8 cellular contexts compared by ENCODE assay signal in the genomic region with DNA sequence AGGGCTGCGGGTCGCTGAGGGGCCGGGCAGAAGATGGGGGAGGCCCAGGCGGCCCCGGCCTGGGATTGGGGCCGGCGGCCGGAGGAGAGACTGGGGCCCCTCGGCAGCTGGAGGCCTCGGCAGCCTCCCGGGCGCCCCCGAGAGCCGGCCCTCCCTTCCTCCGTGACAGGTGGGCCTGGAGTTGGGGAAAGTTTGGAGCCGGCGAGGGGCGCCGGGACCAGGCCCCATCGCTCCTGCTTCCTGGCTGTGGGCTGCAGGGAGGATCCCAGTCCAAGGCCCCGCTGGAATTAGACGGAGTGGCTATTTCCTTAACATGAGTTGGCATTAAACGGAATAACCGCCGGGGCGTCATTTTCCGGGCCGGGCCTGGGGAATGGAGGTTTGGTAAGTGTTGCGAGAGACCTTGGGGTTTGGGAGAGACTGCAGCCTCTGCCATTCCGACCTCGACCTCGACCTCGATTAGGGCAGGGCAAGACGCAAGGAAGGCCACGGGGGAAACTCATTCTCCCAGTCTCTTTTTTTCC. TPM values are rescaled to one million over a fixed set of nuclear protein-coding genes. Genes with fewer than 3 reads are reported as not detected.
DNase-seq lines count a peak whose midpoint lies in the region; ATAC-seq and TF ChIP-seq lines count a peak whose summit lies in the region.
"Not testable (repeated sequence)": the region's sequence is repeated elsewhere in the genome, so short reads cannot be mapped to it uniquely, and the experiment has no call there.

No MANE protein-coding gene starts in this region.

- not testable (repeated sequence) for TF ChIP-seq CTCF in 22Rv1 (IDR thresholded peaks at IDR 0.05); lower lobe of right lung (IDR thresholded peaks at IDR 0.05); spleen (IDR thresholded peaks at IDR 0.05 in 8 of 11, conservative IDR thresholded peaks at IDR 0.05 in 3 of 11)

- H3K9ac ChIP-seq in HUES6 (ENCODE audit: low read length) (peak overlapping the region; percentile 91), SK-N-MC (ENCODE audit: insufficient read length) (peak overlapping the region; percentile 93)

- H3K27ac ChIP-seq in 22Rv1: peak overlapping the region; percentile 85
- H3K27ac ChIP-seq in HUES6 (ENCODE audit: low read depth, low read length): not testable (repeated sequence)
- peak overlapping the region; percentile 75 for H3K27ac ChIP-seq in SK-N-MC
- H3K27ac ChIP-seq in lower lobe of right lung: peak overlapping the region; percentile 94
- H3K27ac ChIP-seq in spleen: peak overlapping the region; percentile 91 to 99 (median 98)

- H3K4me3 ChIP-seq in HUES6 (ENCODE audit: low read depth, low read length) (peak overlapping the region; percentile 71), SK-N-MC (peak overlapping the region; percentile 79), lower lobe of right lung (peak overlapping the region; percentile 68), spleen (peak overlapping the region; percentile 52 to 89 (median 60))

- peak; percentile 16 for ATAC-seq in GM18868 (IDR thresholded peaks at IDR 0.05; ENCODE audit: unreplicated experiment)
- peak; percentile 30 to 48 for ATAC-seq in lower lobe of right lung

- not testable (repeated sequence) for DNase-seq in SK-N-MC (ENCODE audit: low read depth, low spot score)
- DNase-seq in activated gamma-delta T cell treated with Interleukin-2 at 50 U/mL for 16 hours (peak; percentile 16), erythroblast (lab: John Stamatoyannopoulos, UW) (peak; percentile 69 to 79), lower lobe of right lung (peak; percentile 66), spleen (peak; percentile 89)

- intact Hi-C loops in lower lobe of right lung (cut with DNase I); spleen (cut with DNase I; ENCODE audit: low total_unique reads): not testable (repeated sequence)

- not testable (repeated sequence) for TF ChIP-seq POLR2A in erythroblast (IDR thresholded peaks at IDR 0.05; ENCODE audit: low read length); spleen (IDR thresholded peaks at IDR 0.05)

- H3K27me3 ChIP-seq in HUES6 (ENCODE audit: control insufficient read depth, insufficient read depth, low read length); lower lobe of right lung (ENCODE audit: low read depth); spleen (replicated peaks in 1 of 7): not testable (repeated sequence)

- not testable (repeated sequence) for H3K4me1 ChIP-seq in HUES6 (ENCODE audit: control insufficient read depth, insufficient read depth, low read length)
- H3K4me1 ChIP-seq in lower lobe of right lung: peaks cover 21% of the 10 kb centered on the region
- peaks cover 16 to 64% (median 37%) of the 10 kb centered on the region in 6 donors for H3K4me1 ChIP-seq in spleen

- 0 to 1% (median 0%) methylated on average over 15 to 35 of the region's 35 CpGs for whole genome bisulfite sequencing in spleen, 5 donors

- H3K9me3 ChIP-seq in HUES6 (ENCODE audit: control insufficient read depth, insufficient read depth, low read depth, low read length); SK-N-MC (ENCODE audit: low read depth, low read length); lower lobe of right lung; spleen: not testable (repeated sequence)

- not testable (repeated sequence) for H3K36me3 ChIP-seq in HUES6 (ENCODE audit: control insufficient read depth, insufficient read depth, low read length)
- peaks cover 11% of the 10 kb centered on the region; the same call in 1 of the 2 replicates for H3K36me3 ChIP-seq in SK-N-MC (ENCODE audit: insufficient read depth, low read length)
- H3K36me3 ChIP-seq in lower lobe of right lung: peaks cover 26% of the 10 kb centered on the region
- peaks cover 0 to 33% (median 6%) of the 10 kb centered on the region in 6 donors for H3K36me3 ChIP-seq in spleen

RNA-seq across cellular contexts. Expression of a gene that starts 55.5 kb away (rescaled TPM):
- total RNA-seq in lower lobe of right lung: 19.1 TPM
- 10 to 100 TPM; 17.7 to 32.8 (median 22.4) TPM for total RNA-seq in spleen
- 10 to 100 TPM in 1 of 3 donors, 1 to 10 TPM in 2; 6.7 to 12.3 (median 7.2) TPM for polyA plus RNA-seq in spleen
